1 cellular context compared by ENCODE assay signal in genomic region chr4:76250962-76251361, GRCh38.
TF ChIP-seq lines count a peak whose summit lies in the region.

No MANE protein-coding gene starts in this region.

TF ChIP-seq in IMR-90, 13 proteins besides CTCF, POLR2A, EP300 and RAD21:
- TF ChIP-seq ELK1 (IDR thresholded peaks at IDR 0.05; ENCODE audit: borderline replicate concordance, low read depth, low read length), result no peak
- TF ChIP-seq CHD1 (IDR thresholded peaks at IDR 0.05; ENCODE audit: low read depth, low read length), result no peak
- TF ChIP-seq MAZ (IDR thresholded peaks at IDR 0.05; ENCODE audit: borderline replicate concordance, low read depth, low read length), result no peak
- TF ChIP-seq BHLHE40 (IDR thresholded peaks at IDR 0.05; ENCODE audit: low read depth, low read length), result no peak
- TF ChIP-seq CEBPB (IDR thresholded peaks at IDR 0.05; ENCODE audit: low read depth, low read length), result no peak
TF ChIP-seq in IMR-90: peak in this region for 0.
